ENCODE assay signal across 12 cellular contexts in genomic region chr16:89476379-89476778, GRCh38. TPM values are rescaled to one million over a fixed set of nuclear protein-coding genes. Genes with fewer than 3 reads are reported as not detected.
A peak's percentile ranks its signal among the peaks of the same experiment; 100 is the strongest.
DNase-seq lines count a peak whose midpoint lies in the region; ATAC-seq, FAIRE-seq and TF ChIP-seq lines count a peak whose summit lies in the region.
"Had no signal": no experiment of that assay in that cellular context is flagged by ENCODE, and none has a peak within 500 bp of the region (broad histone marks: within the 10 kb centered on the region; RNA-seq: fewer than 3 reads in every experiment).

No MANE protein-coding gene starts in this region.

- peak overlapping the region in 1 of 2 experiments; percentile 49; a peak in 2 of 4 replicates for H3K9ac ChIP-seq in K562 (ENCODE audit: insufficient read depth in 1 of 2, low read depth in 2 of 2, low read length in 2 of 2)

- no peak for TF ChIP-seq POLR2A in K562 (conservative IDR thresholded peaks at IDR 0.05)

- H3K4me2 ChIP-seq in K562 (ENCODE audit: insufficient read depth, low read length) = 0 out of 2 replicates have a peak overlapping the region, but pooled peaks have one; percentile 9

- 78% methylated on average over 5 of the region's 5 CpGs for WGBS in K562 (ENCODE audit: insufficient coverage, low coverage, missing lambda C conversion rate)
- 48 to 78% (median 49%) methylated on average over 5 of the region's 5 CpGs for WGBS in psoas muscle, 3 donors

- BruUV-seq in K562 (replicated peaks; lab: Mats Ljungman, UMichigan) = no TSS peak

- CTCF ChIA-PET in K562 (lab: Yijun Ruan, JAX; ENCODE audit: low intra/inter-chr PET ratio) = no interaction called here

- no peak for TF ChIP-seq EP300 in K562 (IDR thresholded peaks at IDR 0.05; ENCODE audit: low read length)

- H3K4me3 ChIP-seq in K562 (no peak overlapping the region), psoas muscle (no peak overlapping the region)
- H3K4me3 ChIP-seq: lower lobe of right lung had no signal

- no peak for TF ChIP-seq CTCF in K562 (IDR thresholded peaks at IDR 0.05 in 2 of 3, conservative IDR thresholded peaks at IDR 0.05 in 1 of 3; ENCODE audit: insufficient read depth in 2 of 3, low read depth in 1 of 3, low read length in 3 of 3)
- TF ChIP-seq CTCF in psoas muscle (IDR thresholded peaks at IDR 0.05) = no peak

- peak; percentile 22 to 39 for DNase-seq in NCI-H526 (lab: John Stamatoyannopoulos, UW)
- no peak for DNase-seq in NCI-H526 treated with DMSO at 0.1 percent for 48 hours (lab: John Stamatoyannopoulos, UW)
- DNase-seq in K562 (ENCODE audit: extremely low read depth in 1 of 4, low spot score in 3 of 4) = no peak
- peak in 1 of 2 donors; percentile 16 for DNase-seq in psoas muscle
- no peak for DNase-seq in effector CD4-positive, alpha-beta T cell
- DNase-seq in occipital lobe (lab: John Stamatoyannopoulos, UW) = no peak
- no peak for DNase-seq in NCI-H128 (lab: John Stamatoyannopoulos, UW; ENCODE audit: unreplicated experiment)
- DNase-seq: activated CD4-positive, alpha-beta T cell treated with anti-CD3 and anti-CD28 coated beads, Interleukin-2, amount 50 U/mL, for 4 hours; NCI-H2081 had no signal

- intact Hi-C loops in K562 (cut with micrococcal nuclease) (no loop called here), psoas muscle (cut with DNase I) (loop anchor here in 1 of 2 donors (5.0 kb wide), 1 partner anchor 34 kb away; no protein-coding TSS in a partner anchor)

- ATAC-seq in HG03103 (IDR thresholded peaks at IDR 0.05; ENCODE audit: low read depth, unreplicated experiment) (peak; percentile 21), K562 (no peak; the same call in 2 of the 3 replicates), psoas muscle (peak; percentile 36 to 73 (median 64))

- in situ Hi-C loops in K562 (cut with MboI) = no loop called here

- TF ChIP-seq RAD21 in K562 (CRISPR knock-in tag; conservative IDR thresholded peaks at IDR 0.05 in 1 of 2, IDR thresholded peaks at IDR 0.05 in 1 of 2) = no peak

- no peak for FAIRE-seq in K562 (lab: Jason Lieb, UNC)
- FAIRE-seq: A204.1 had no signal

- no peak overlapping the region for H2AFZ ChIP-seq in K562 (ENCODE audit: low read depth, low read length)

- POLR2A ChIA-PET in K562 (lab: Yijun Ruan, JAX) = interaction anchor here (0.6 to 4.8 kb wide), 10 partner anchors 9 to 115 kb away, joined by 3 to 24 read pairs (median 6); partner anchors contain the start of gene SPG7

- no peaks in the 10 kb centered on the region for H3K27me3 ChIP-seq in K562 (ENCODE audit: control insufficient read depth in 2 of 2, insufficient read depth in 2 of 2, low read length in 2 of 2)
- no peaks in the 10 kb centered on the region for H3K27me3 ChIP-seq in psoas muscle (ENCODE audit: insufficient read depth in 3 of 3, low read length in 2 of 3)

- peaks cover 30% of the 10 kb centered on the region for H3K9me1 ChIP-seq in K562 (ENCODE audit: control insufficient read depth, insufficient read depth, low read length)

- H3K4me1 ChIP-seq in K562 (replicated peaks in 1 of 2; ENCODE audit: control insufficient read depth in 2 of 2, insufficient read depth in 2 of 2, low read length in 2 of 2) (peaks cover 29 to 53% of the 10 kb centered on the region in 2 experiments), psoas muscle (peaks cover 82% of the 10 kb centered on the region)

- H3K9me3 ChIP-seq in K562 (replicated peaks; ENCODE audit: control insufficient read depth, insufficient read depth, low read depth, low read length) = no peaks in the 10 kb centered on the region
- H3K9me3 ChIP-seq in psoas muscle = no peaks in the 10 kb centered on the region
- H3K9me3 ChIP-seq: lower lobe of right lung had no signal

- peak overlapping the region; percentile 4; the same call in 1 of the 3 replicates for H3K27ac ChIP-seq in K562 (ENCODE audit: extremely low read depth, low read depth, low read length)
- H3K27ac ChIP-seq in psoas muscle = peak overlapping the region; percentile 79
- H3K27ac ChIP-seq: lower lobe of right lung had no signal

- H4K20me1 ChIP-seq in K562 (replicated peaks; ENCODE audit: control insufficient read depth, insufficient read depth, low read length) = peaks cover 86% of the 10 kb centered on the region

- H3K36me3 ChIP-seq in K562 (ENCODE audit: control insufficient read depth, insufficient read depth, low read length) = peaks cover 18% of the 10 kb centered on the region; the same call in 2 of the 3 replicates
- H3K36me3 ChIP-seq in psoas muscle (ENCODE audit: insufficient read depth in 1 of 2, low read depth in 1 of 2) = no peaks in the 10 kb centered on the region
- H3K36me3 ChIP-seq: lower lobe of right lung had no signal

- H3K79me2 ChIP-seq in K562 (ENCODE audit: control insufficient read depth, insufficient read depth, low read length) = peaks cover 100% of the 10 kb centered on the region

RNA-seq across cellular contexts. Expression of gene ANKRD11, which starts 14.0 kb away (rescaled TPM):
- 521 and 557 TPM in 2 replicates for total RNA-seq in K562 (2011; cell fraction: chromatin; rRNA removed; ENCODE audit: low replicate concordance)
- total RNA-seq in K562 (2011; cell fraction: nucleolus; rRNA removed) = 219 and 271 TPM in 2 replicates
- 280 and 307 TPM in 2 replicates for total RNA-seq in K562 (2011; cell fraction: nucleoplasm; rRNA removed)
- total RNA-seq in K562 (2014; rRNA removed) = 49.2 and 58.7 TPM in 2 replicates
- total RNA-seq in K562 (2014; rRNA removed; fragmentation: Illumina TruSeq; extraction: Trizol) = 25.4 and 31.7 TPM in 2 replicates
- total RNA-seq in K562 (2015; rRNA removed; fragmentation: Illumina TruSeq; extraction: Trizol) = 26.9 and 27.6 TPM in 2 replicates
- total RNA-seq in K562 (2021) = 114 and 126 TPM in 2 replicates
- 24.1 and 24.5 TPM in 2 replicates for polyA plus RNA-seq in K562 (2011; rRNA removed)
- polyA plus RNA-seq in K562 (2011; cell fraction: cytosol; rRNA removed) = 24.1 and 43.3 TPM in 2 replicates
- polyA plus RNA-seq in K562 (2011; cell fraction: nucleus; rRNA removed) = 82.4 and 115 TPM in 2 replicates
- 58.0 and 101 TPM in 2 replicates for polyA plus RNA-seq in K562 (2012)
- 41.9 and 66.8 TPM in 2 replicates for polyA plus RNA-seq in K562 (2014; fragmentation: Illumina TruSeq; extraction: Trizol)
- 1 to 10 TPM; 4.7 to 5.4 TPM for polyA plus RNA-seq in K562 (2014; fragmentation: Nextera tagmentation; extraction: Ambion mirVana)
- 75.6 and 83.7 TPM in 2 replicates for polyA plus RNA-seq in K562 (2014; rRNA removed)
- 22.7 and 27.7 TPM in 2 replicates for polyA minus RNA-seq in K562 (2011; rRNA and poly(A)+ RNA removed)
- polyA minus RNA-seq in K562 (2011; cell fraction: cytosol; rRNA and poly(A)+ RNA removed) = 41.4 and 57.3 TPM in 2 replicates
- 37.2 and 51.5 TPM in 2 replicates for polyA minus RNA-seq in K562 (2011; cell fraction: nucleus; rRNA and poly(A)+ RNA removed)
- 10 to 100 TPM; 52.3 to 72.8 (median 63.8) TPM for total RNA-seq in psoas muscle
- polyA plus RNA-seq in psoas muscle = 10 to 100 TPM; 22.3 to 57.9 (median 43.3) TPM
- 27.5 TPM for total RNA-seq in occipital lobe

RNA-seq across cellular contexts. Expression of gene SPG7, which starts 31.8 kb away (rescaled TPM):
- total RNA-seq in K562 (2011; cell fraction: chromatin; rRNA removed; ENCODE audit: low replicate concordance) = 538 and 821 TPM in 2 replicates
- 360 and 372 TPM in 2 replicates for total RNA-seq in K562 (2011; cell fraction: nucleolus; rRNA removed)
- 370 and 431 TPM in 2 replicates for total RNA-seq in K562 (2011; cell fraction: nucleoplasm; rRNA removed)
- total RNA-seq in K562 (2014; rRNA removed) (67.4 and 136 TPM in 2 replicates), K562 (2014; rRNA removed; fragmentation: Illumina TruSeq; extraction: Trizol) (37.3 and 41.2 TPM in 2 replicates), K562 (2015; rRNA removed; fragmentation: Illumina TruSeq; extraction: Trizol) (51.9 and 55.5 TPM in 2 replicates), K562 (2021) (74.8 and 75.4 TPM in 2 replicates), psoas muscle (10 to 100 TPM; 66.8 to 92.3 (median 87.3) TPM), occipital lobe (78.1 TPM)
- polyA plus RNA-seq in K562 (2011; rRNA removed) (44.2 and 53.2 TPM in 2 replicates), K562 (2014; fragmentation: Illumina TruSeq; extraction: Trizol) (49.2 and 49.4 TPM in 2 replicates), K562 (2014; fragmentation: Nextera tagmentation; extraction: Ambion mirVana) (1 to 10 TPM; 5.8 to 7.0 TPM), K562 (2014; rRNA removed) (62.6 and 89.1 TPM in 2 replicates), psoas muscle (10 to 100 TPM; 57.5 to 95.3 (median 79.3) TPM)
- polyA plus RNA-seq in K562 (2011; cell fraction: cytosol; rRNA removed) = 33.7 and 35.7 TPM in 2 replicates
- 243 and 279 TPM in 2 replicates for polyA plus RNA-seq in K562 (2011; cell fraction: nucleus; rRNA removed)
- 41.5 and 49.6 TPM in 2 replicates for polyA plus RNA-seq in K562 (2012)
- 44.3 and 53.3 TPM in 2 replicates for polyA minus RNA-seq in K562 (2011; rRNA and poly(A)+ RNA removed)
- polyA minus RNA-seq in K562 (2011; cell fraction: cytosol; rRNA and poly(A)+ RNA removed) = 30.5 and 50.1 TPM in 2 replicates
- polyA minus RNA-seq in K562 (2011; cell fraction: nucleus; rRNA and poly(A)+ RNA removed) = 79.4 and 87.9 TPM in 2 replicates

Comparison
In these comparisons a context has a peak if more than half of its experiments do, and no peak if none do; other contexts are left out.
1. DNase-seq: peak in NCI-H526 (2 of 2); none in NCI-H526 treated with DMSO at 0.1 percent for 48 hours (single experiment), K562 (0 of 4), effector CD4-positive, alpha-beta T cell (single experiment), occipital lobe (single experiment) and NCI-H128 (single experiment).